ENCODE assay signal across 29 cellular contexts in the genomic region with DNA sequence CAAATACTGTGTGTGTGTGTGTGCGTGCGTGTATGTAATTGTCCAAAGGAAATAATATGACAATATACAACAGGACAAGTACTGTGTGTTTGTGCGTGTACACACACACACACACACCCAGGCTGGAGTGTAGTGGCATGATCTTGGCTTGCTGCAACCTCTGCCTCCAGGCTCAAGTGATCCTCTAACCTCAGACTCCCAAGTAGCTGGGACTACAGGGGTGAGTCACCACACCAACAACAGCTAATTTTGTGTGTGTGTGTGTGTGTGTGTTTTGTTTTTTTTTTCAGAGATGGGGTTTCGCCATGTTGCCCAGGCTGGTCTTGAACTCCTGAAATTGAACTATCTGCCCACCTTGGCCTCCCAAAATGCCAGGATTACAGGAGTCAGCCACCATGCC.
DNase-seq lines count a peak whose midpoint lies in the region; ATAC-seq, FAIRE-seq and TF ChIP-seq lines count a peak whose summit lies in the region.
"Had no signal": no experiment of that assay in that cellular context is flagged by ENCODE, and none has a peak within 500 bp of the region (broad histone marks: within the 10 kb centered on the region; RNA-seq: fewer than 3 reads in every experiment).

No MANE protein-coding gene starts in this region.

- no peaks in the 10 kb centered on the region for H3K27me3 ChIP-seq in hepatocyte
- H3K27me3 ChIP-seq: ovary, tibial artery had no signal

- H3K4me1 ChIP-seq in hepatocyte (ENCODE audit: insufficient read depth): no peaks in the 10 kb centered on the region
- H3K4me1 ChIP-seq: tibial artery had no signal

- no peak for DNase-seq in H54 (ENCODE audit: insufficient read length, low spot score)
- peak; percentile 22 for DNase-seq in NB4 (ENCODE audit: low read depth)
- DNase-seq in choroid plexus epithelial cell (ENCODE audit: low read depth): peak; percentile 26
- peak; percentile 2 to 9 for DNase-seq in lung microvascular endothelial cell (ENCODE audit: low read depth in 2 of 2)
- DNase-seq in hepatocyte (ENCODE audit: low spot score): no peak
- no peak for DNase-seq in NCI-H510A (lab: John Stamatoyannopoulos, UW)
- DNase-seq: activated CD8-positive, alpha-beta T cell treated with anti-CD3 and anti-CD28 coated beads, Interleukin-2, amount 10 ng/mL, durations not matched to agents 7 days and 5 days; activated gamma-delta T cell treated with Interleukin-2 at 50 U/mL for 16 hours; AML-193; anterior cingulate cortex; CD8-positive, alpha-beta T cell; effector memory CD4-positive, alpha-beta T cell; head of caudate nucleus; Kasumi-1; midbrain; NCI-H1417; NCI-H2081 treated with DMSO at 0.1 percent for 48 hours; NK-92 treated with Interleukin-12 subunit alpha and Interleukin-12 subunit beta, amount 100 ng/mL, for 24 hours; ovary; right cardiac atrium; stimulated activated naive CD8-positive, alpha-beta T cell treated with anti-CD3 and anti-CD28 coated beads, Interleukin-15, amount 100 ng/mL, for 72 hours; tibial artery; WERI-Rb-1 had no signal

- WGBS in hepatocyte (ENCODE audit: low lambda C conversion rate, missing lambda C conversion rate): 100% methylated on average over 4 of the region's 4 CpGs

- no peak overlapping the region for H3K27ac ChIP-seq in hepatocyte
- H3K27ac ChIP-seq: ovary, tibial artery, WERI-Rb-1 had no signal

- TF ChIP-seq CTCF in NB4 (IDR thresholded peaks at IDR 0.05; ENCODE audit: low read depth, low read length) (no peak), choroid plexus epithelial cell (conservative IDR thresholded peaks at IDR 0.05; ENCODE audit: low read depth, low read length) (no peak), hepatocyte (IDR thresholded peaks at IDR 0.05; ENCODE audit: poor library complexity) (no peak)

- peaks cover 4% of the 10 kb centered on the region for H3K79me2 ChIP-seq in hepatocyte

- H3K9me2 ChIP-seq in hepatocyte (replicated peaks; ENCODE audit: insufficient read depth): no peaks in the 10 kb centered on the region

- H3K4me3 ChIP-seq in NB4 (ENCODE audit: low read depth, low read length) (no peak overlapping the region), choroid plexus epithelial cell (ENCODE audit: low read depth, low read length) (no peak overlapping the region), hepatocyte (no peak overlapping the region)
- H3K4me3 ChIP-seq: GM12878, ovary, tibial artery had no signal

- no peaks in the 10 kb centered on the region for H3K9me3 ChIP-seq in hepatocyte (ENCODE audit: low read depth)
- H3K9me3 ChIP-seq: ovary, tibial artery had no signal

- H4K20me1 ChIP-seq in hepatocyte (ENCODE audit: insufficient read depth, poor library complexity, severe bottlenecking): no peaks in the 10 kb centered on the region

- ATAC-seq in GM18858 (IDR thresholded peaks at IDR 0.05; ENCODE audit: unreplicated experiment): no peak
- ATAC-seq: activated CD8-positive, alpha-beta T cell treated with anti-CD3 and anti-CD28 coated beads, Interleukin-2, amount 10 ng/mL, durations not matched to agents 7 days and 5 days; CD8-positive, alpha-beta T cell; esophagus mucosa; GM12878; left lobe of liver; natural killer cell treated with Interleukin-12 subunit alpha and Interleukin-12 subunit beta and Interleukin-15 and Interleukin-18, amount 100 ng/mL, for 72 hours; right cardiac atrium; stimulated activated naive CD8-positive, alpha-beta T cell treated with anti-CD3 and anti-CD28 coated beads, Interleukin-15, amount 100 ng/mL, for 72 hours had no signal

- H3K4me2 ChIP-seq in hepatocyte: no peak overlapping the region

- H3K36me3 ChIP-seq in hepatocyte (replicated peaks; ENCODE audit: insufficient read depth, low read depth): peaks cover 3% of the 10 kb centered on the region
- H3K36me3 ChIP-seq: ovary had no signal

- no peak for TF ChIP-seq POLR2A in H54 (IDR thresholded peaks at IDR 0.05; ENCODE audit: low read depth, low read length)
- TF ChIP-seq POLR2A in NB4 (IDR thresholded peaks at IDR 0.05; ENCODE audit: extremely low read depth, insufficient read length): no peak

- peak; percentile 75 for FAIRE-seq in H54 (lab: Jason Lieb, UNC)
- FAIRE-seq: GM12878, RCC 7860 had no signal

- no peak overlapping the region for H2AFZ ChIP-seq in hepatocyte

Comparison
In these comparisons a context has a peak if more than half of its experiments do, and no peak if none do; other contexts are left out.
1. DNase-seq: peak in NB4 (single experiment), choroid plexus epithelial cell (single experiment) and lung microvascular endothelial cell (2 of 2); none in H54 (single experiment), hepatocyte (single experiment) and NCI-H510A (single experiment).